In the genomic region with DNA sequence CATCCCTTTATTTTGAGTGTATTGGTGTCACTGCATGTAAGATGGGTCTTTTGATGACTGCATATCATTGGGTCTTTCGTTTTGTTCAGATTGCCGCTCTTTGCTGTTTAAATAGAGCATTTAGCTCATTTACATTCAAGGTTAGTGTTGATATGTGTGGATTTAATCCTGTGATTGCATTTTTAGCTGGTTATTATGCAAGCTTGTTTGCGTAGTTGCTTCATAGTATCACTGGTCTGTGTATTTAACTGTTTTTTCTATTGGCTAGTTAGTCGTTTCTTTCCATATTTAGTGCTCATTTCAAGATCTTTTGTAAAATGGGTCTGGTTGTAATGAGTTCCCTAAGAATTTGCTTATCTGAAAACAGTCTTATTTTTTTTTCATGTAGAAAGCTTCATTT, we compare ENCODE assay signal across 33 cellular contexts.
A peak's percentile ranks its signal among the peaks of the same experiment; 100 is the strongest.
DNase-seq lines count a peak whose midpoint lies in the region; ATAC-seq, FAIRE-seq and TF ChIP-seq lines count a peak whose summit lies in the region.
"Had no signal": no experiment of that assay in that cellular context is flagged by ENCODE, and none has a peak within 500 bp of the region (broad histone marks: within the 10 kb centered on the region; RNA-seq: fewer than 3 reads in every experiment).

No MANE protein-coding gene starts in this region.

- POLR2A ChIA-PET in HepG2 (lab: Yijun Ruan, JAX): no interaction called here

- no peak overlapping the region for H3K4me2 ChIP-seq in HepG2 (ENCODE audit: low read depth, low read length)
- H3K4me2 ChIP-seq: A549; BLaER1; BLaER1 treated with 17β-estradiol and CSF1 and Interleukin-3, amounts not matched to agents 10 nM and 100 nM had no signal

- TF ChIP-seq EP300 in HepG2 (IDR thresholded peaks at IDR 0.05; ENCODE audit: low read depth in 2 of 2, low read length in 2 of 2) (no peak), HepG2 (CRISPR knock-in tag; IDR thresholded peaks at IDR 0.05; ENCODE audit: borderline replicate concordance) (no peak)

- TF ChIP-seq POLR2A in HepG2 (IDR thresholded peaks at IDR 0.05; ENCODE audit: insufficient read depth in 1 of 2, low read depth in 2 of 2, low read length in 2 of 2) (no peak), right lobe of liver (IDR thresholded peaks at IDR 0.05) (no peak)

- H3K27me3 ChIP-seq in liver (ENCODE audit: control insufficient read depth in 4 of 4, insufficient read depth in 4 of 4, low read length in 3 of 4): no peaks in the 10 kb centered on the region
- H3K27me3 ChIP-seq in HepG2 (ENCODE audit: control insufficient read depth in 1 of 2, insufficient read depth in 2 of 2, low read length in 2 of 2): no peaks in the 10 kb centered on the region; a peak in 1 of 5 replicates
- no peaks in the 10 kb centered on the region for H3K27me3 ChIP-seq in right lobe of liver
- H3K27me3 ChIP-seq: BE2C; BLaER1; BLaER1 treated with 17β-estradiol and CSF1 and Interleukin-3, amounts not matched to agents 10 nM and 100 nM had no signal

- H4K20me1 ChIP-seq in HepG2 (ENCODE audit: insufficient read depth, low read length): no peaks in the 10 kb centered on the region
- H4K20me1 ChIP-seq: BLaER1; BLaER1 treated with 17β-estradiol and CSF1 and Interleukin-3, amounts not matched to agents 10 nM and 100 nM had no signal

- no peak for TF ChIP-seq RAD21 in liver (IDR thresholded peaks at IDR 0.05)
- no peak for TF ChIP-seq RAD21 in HepG2 (CRISPR knock-in tag; IDR thresholded peaks at IDR 0.05)

- H3K9ac ChIP-seq in liver (ENCODE audit: low read depth in 1 of 2, low read length in 2 of 2) (no peak overlapping the region), HepG2 (ENCODE audit: insufficient read depth, low read depth, low read length) (no peak overlapping the region)
- H3K9ac ChIP-seq: BLaER1; BLaER1 treated with 17β-estradiol and CSF1 and Interleukin-3, amounts not matched to agents 10 nM and 100 nM had no signal

- no peak overlapping the region for H2AFZ ChIP-seq in HepG2 (ENCODE audit: low read length)

- H3K4me1 ChIP-seq in liver (ENCODE audit: control insufficient read depth in 4 of 4, insufficient read depth in 4 of 4, low read length in 3 of 4) (peaks cover 0 to 3% (median 0%) of the 10 kb centered on the region in 4 donors), HepG2 (ENCODE audit: insufficient read depth, low read length) (no peaks in the 10 kb centered on the region), right lobe of liver (no peaks in the 10 kb centered on the region)
- H3K4me1 ChIP-seq: A549; BE2C; BLaER1; BLaER1 treated with 17β-estradiol and CSF1 and Interleukin-3, amounts not matched to agents 10 nM and 100 nM; Caco-2 had no signal

- ATAC-seq in HepG2 (no peak), left lobe of liver (peak; percentile 58), right lobe of liver (peak; percentile 23 to 82 (median 57)), Right ventricle myocardium inferior (no peak)
- ATAC-seq: A549; CD8-positive, alpha-beta T cell had no signal

- FAIRE-seq in HepG2 (lab: Jason Lieb, UNC): no peak
- FAIRE-seq: A204.1, A549, D721Med had no signal

- no peak for TF ChIP-seq CTCF in liver (IDR thresholded peaks at IDR 0.05; ENCODE audit: low read depth, low read length, missing input control)
- no peak for TF ChIP-seq CTCF in HepG2 (CRISPR knock-in tag; IDR thresholded peaks at IDR 0.05)
- TF ChIP-seq CTCF in right lobe of liver (IDR thresholded peaks at IDR 0.05): no peak

- DNase-seq in HepG2 (ENCODE audit: low spot score) (no peak), left lobe of liver (ENCODE audit: low spot score) (no peak), right lobe of liver (no peak), Right ventricle myocardium inferior (ENCODE audit: missing footprints) (no peak)
- no peak for DNase-seq in activated CD4-positive, alpha-beta T cell treated with anti-CD3 and anti-CD28 coated beads, Interleukin-2, amount 50 U/mL, for 4 hours
- DNase-seq: 8988T; ACHN; AML-193; BE2C; C1 segment of cervical spinal cord; Caco-2; Calu3; CD4-positive, alpha-beta memory T cell; CD4-positive, alpha-beta T cell; CD4-positive, CD25-positive, alpha-beta regulatory T cell; CD8-positive, alpha-beta memory T cell; CD8-positive, alpha-beta T cell; COR-L47; DMS 273 treated with DMSO at 0.1 percent for 48 hours; DMS153; DMS53; DMS79; DMS79 treated with DMSO at 0.1 percent for 48 hours; DND-41; EL had no signal

- no peak overlapping the region for H3K27ac ChIP-seq in liver (ENCODE audit: low read depth in 1 of 2, low read length in 2 of 2)
- H3K27ac ChIP-seq in HepG2 (ENCODE audit: extremely low read length, insufficient read depth, low read length): no peak overlapping the region
- H3K27ac ChIP-seq in right lobe of liver: no peak overlapping the region
- H3K27ac ChIP-seq: 22Rv1; A549; BLaER1; BLaER1 treated with 17β-estradiol and CSF1 and Interleukin-3, amounts not matched to agents 10 nM and 100 nM; C4-2B had no signal

- BruUV-seq in HepG2 (replicated peaks; lab: Mats Ljungman, UMichigan): no TSS peak

- CTCF ChIA-PET in HepG2 (lab: Yijun Ruan, JAX; ENCODE audit: low intra/inter-chr PET ratio, low total read pairs): no interaction called here

- intact Hi-C loops in HepG2 (cut with micrococcal nuclease; ENCODE audit: unreplicated experiment): no loop called here
- intact Hi-C loops in right lobe of liver (cut with DNase I): no loop called here
- intact Hi-C loops in Right ventricle myocardium inferior (cut with DNase I): no loop called here

- in situ Hi-C loops in HepG2 (cut with HindIII; ENCODE audit: extremely low pct_ligation_motif_present, low pct_unique_long_range_greater_than_20kb): no loop called here

- H3K4me3 ChIP-seq in liver (ENCODE audit: low read depth in 1 of 3, low read length in 3 of 3) (no peak overlapping the region), HepG2 (replicated peaks in 1 of 3; ENCODE audit: insufficient read depth in 1 of 3, low read depth in 2 of 3, low read length in 3 of 3) (no peak overlapping the region), right lobe of liver (no peak overlapping the region)
- H3K4me3 ChIP-seq: A549; BLaER1; BLaER1 treated with 17β-estradiol and CSF1 and Interleukin-3, amounts not matched to agents 10 nM and 100 nM had no signal

- H3K36me3 ChIP-seq in liver (ENCODE audit: control insufficient read depth in 4 of 4, insufficient read depth in 3 of 4, low read depth in 1 of 4, low read length in 3 of 4) (no peaks in the 10 kb centered on the region), HepG2 (replicated peaks in 1 of 2; ENCODE audit: control insufficient read depth in 1 of 2, insufficient read depth in 2 of 2, low read length in 2 of 2) (no peaks in the 10 kb centered on the region), right lobe of liver (no peaks in the 10 kb centered on the region)
- H3K36me3 ChIP-seq: BE2C; BLaER1; BLaER1 treated with 17β-estradiol and CSF1 and Interleukin-3, amounts not matched to agents 10 nM and 100 nM had no signal

- H3K9me3 ChIP-seq in liver (ENCODE audit: control insufficient read depth in 4 of 4, low read length in 3 of 4) (no peaks in the 10 kb centered on the region), HepG2 (ENCODE audit: low read length) (peaks cover 48% of the 10 kb centered on the region), right lobe of liver (no peaks in the 10 kb centered on the region)
- H3K9me3 ChIP-seq: BE2C, BLaER1, Caco-2 had no signal

- WGBS in liver: 30% methylated on average over 4 of the region's 4 CpGs
- WGBS in HepG2 (ENCODE audit: low lambda C conversion rate): 7% methylated on average over 4 of the region's 4 CpGs
- 16% methylated on average over 4 of the region's 4 CpGs for WGBS in right lobe of liver (ENCODE audit: insufficient coverage, low coverage, low lambda C conversion rate, missing lambda C conversion rate)

- no peaks in the 10 kb centered on the region for H3K79me2 ChIP-seq in HepG2 (ENCODE audit: insufficient read depth, low read length)

TF ChIP-seq in liver, 16 proteins besides CTCF, POLR2A, EP300 and RAD21 (continues in another document):
- TF ChIP-seq EGR1 (IDR thresholded peaks at IDR 0.05; ENCODE audit: low read depth in 2 of 2): no peak
- no peak for TF ChIP-seq TAF1 (conservative IDR thresholded peaks at IDR 0.05)
- peak; percentile 19 for TF ChIP-seq YY1 (IDR thresholded peaks at IDR 0.05)
- TF ChIP-seq GABPA (IDR thresholded peaks at IDR 0.05 in 1 of 2, conservative IDR thresholded peaks at IDR 0.05 in 1 of 2): no peak
- no peak for TF ChIP-seq HNF4G (IDR thresholded peaks at IDR 0.05)

TF ChIP-seq in HepG2, 621 proteins besides CTCF, POLR2A, EP300 and RAD21 (continues in another document):
- no peak for TF ChIP-seq HNF4G (IDR thresholded peaks at IDR 0.05; ENCODE audit: borderline replicate concordance, low read depth, low read length)
- TF ChIP-seq HNF4G (CRISPR knock-in tag; IDR thresholded peaks at IDR 0.05; ENCODE audit: borderline replicate concordance, low read depth): no peak
- TF ChIP-seq, protein P1, sequence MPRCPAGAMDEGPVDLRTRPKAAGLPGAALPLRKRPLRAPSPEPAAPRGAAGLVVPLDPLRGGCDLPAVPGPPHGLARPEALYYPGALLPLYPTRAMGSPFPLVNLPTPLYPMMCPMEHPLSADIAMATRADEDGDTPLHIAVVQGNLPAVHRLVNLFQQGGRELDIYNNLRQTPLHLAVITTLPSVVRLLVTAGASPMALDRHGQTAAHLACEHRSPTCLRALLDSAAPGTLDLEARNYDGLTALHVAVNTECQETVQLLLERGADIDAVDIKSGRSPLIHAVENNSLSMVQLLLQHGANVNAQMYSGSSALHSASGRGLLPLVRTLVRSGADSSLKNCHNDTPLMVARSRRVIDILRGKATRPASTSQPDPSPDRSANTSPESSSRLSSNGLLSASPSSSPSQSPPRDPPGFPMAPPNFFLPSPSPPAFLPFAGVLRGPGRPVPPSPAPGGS (CRISPR knock-in tag; IDR thresholded peaks at IDR 0.05): no peak
- TF ChIP-seq, protein P2, sequence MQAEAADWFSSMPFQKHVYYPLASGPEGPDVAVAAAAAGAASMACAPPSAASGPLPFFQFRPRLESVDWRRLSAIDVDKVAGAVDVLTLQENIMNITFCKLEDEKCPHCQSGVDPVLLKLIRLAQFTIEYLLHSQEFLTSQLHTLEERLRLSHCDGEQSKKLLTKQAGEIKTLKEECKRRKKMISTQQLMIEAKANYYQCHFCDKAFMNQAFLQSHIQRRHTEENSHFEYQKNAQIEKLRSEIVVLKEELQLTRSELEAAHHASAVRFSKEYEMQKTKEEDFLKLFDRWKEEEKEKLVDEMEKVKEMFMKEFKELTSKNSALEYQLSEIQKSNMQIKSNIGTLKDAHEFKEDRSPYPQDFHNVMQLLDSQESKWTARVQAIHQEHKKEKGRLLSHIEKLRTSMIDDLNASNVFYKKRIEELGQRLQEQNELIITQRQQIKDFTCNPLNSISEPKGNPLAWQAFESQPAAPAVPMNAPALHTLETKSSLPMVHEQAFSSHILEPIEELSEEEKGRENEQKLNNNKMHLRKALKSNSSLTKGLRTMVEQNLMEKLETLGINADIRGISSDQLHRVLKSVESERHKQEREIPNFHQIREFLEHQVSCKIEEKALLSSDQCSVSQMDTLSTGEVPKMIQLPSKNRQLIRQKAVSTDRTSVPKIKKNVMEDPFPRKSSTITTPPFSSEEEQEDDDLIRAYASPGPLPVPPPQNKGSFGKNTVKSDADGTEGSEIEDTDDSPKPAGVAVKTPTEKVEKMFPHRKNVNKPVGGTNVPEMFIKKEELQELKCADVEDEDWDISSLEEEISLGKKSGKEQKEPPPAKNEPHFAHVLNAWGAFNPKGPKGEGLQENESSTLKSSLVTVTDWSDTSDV (CRISPR knock-in tag; IDR thresholded peaks at IDR 0.05): no peak
- no peak for TF ChIP-seq ZNF607 (CRISPR knock-in tag; IDR thresholded peaks at IDR 0.05; ENCODE audit: borderline replicate concordance)

Comparison
In these comparisons a context has a peak if more than half of its experiments do, and no peak if none do; other contexts are left out.
1. ATAC-seq: peak in left lobe of liver (single experiment) and right lobe of liver (4 of 4); none in HepG2 (single experiment) and Right ventricle myocardium inferior (single experiment).